ENCODE assay signal across 2 cellular contexts in genomic region chr7:138352570-138353461, GRCh38.
TF ChIP-seq lines count a peak whose summit lies in the region.

No MANE protein-coding gene starts in this region.

TF ChIP-seq in K562, 482 proteins besides CTCF, POLR2A, EP300 and RAD21 (continued from another document and continues in another):
- TF ChIP-seq KDM4B (IDR thresholded peaks at IDR 0.05; ENCODE audit: borderline replicate concordance in 2 of 2, low read depth in 1 of 2): peak in 1 of 2 experiments; percentile 78; a peak in 1 of 4 replicates
- TF ChIP-seq HDAC2 (IDR thresholded peaks at IDR 0.05): peak; percentile 94
- TF ChIP-seq SFPQ (IDR thresholded peaks at IDR 0.05; ENCODE audit: low read depth, low read length): no peak
- peak; percentile 67; the same call in 1 of the 2 replicates for TF ChIP-seq E2F1 (CRISPR knock-in tag; IDR thresholded peaks at IDR 0.05)
- TF ChIP-seq SRSF7 (optimal IDR thresholded peaks at IDR 0.05; ENCODE audit: low read depth, low read length): no peak
- no peak for TF ChIP-seq SREBF2 (CRISPR knock-in tag; IDR thresholded peaks at IDR 0.05)
- TF ChIP-seq CAMTA2 (CRISPR knock-in tag; conservative IDR thresholded peaks at IDR 0.05): no peak
- no peak; the same call in 1 of the 2 replicates for TF ChIP-seq ZNF239 (CRISPR knock-in tag; IDR thresholded peaks at IDR 0.05)
- TF ChIP-seq KHSRP (IDR thresholded peaks at IDR 0.05): peak; percentile 78; the same call in 1 of the 2 replicates
- TF ChIP-seq CBX2 (IDR thresholded peaks at IDR 0.05; ENCODE audit: insufficient read depth, low read length, poor library complexity, severe bottlenecking): no peak
- TF ChIP-seq GTF2A2 (tag; IDR thresholded peaks at IDR 0.05): no peak
- no peak for TF ChIP-seq MBD1 (CRISPR knock-in tag; IDR thresholded peaks at IDR 0.05)
- peak; percentile 97 for TF ChIP-seq PHB2 (IDR thresholded peaks at IDR 0.05; ENCODE audit: low read depth)
- peak; percentile 99 for TF ChIP-seq ETV5 (CRISPR knock-in tag; IDR thresholded peaks at IDR 0.05; ENCODE audit: low read depth)
- no peak for TF ChIP-seq ZKSCAN3 (CRISPR knock-in tag; IDR thresholded peaks at IDR 0.05)
- peak; percentile 99 for TF ChIP-seq CCNT2 (IDR thresholded peaks at IDR 0.05; ENCODE audit: borderline replicate concordance, extremely low read depth, insufficient read length, low read depth, low read length)
- peak; percentile 98 for TF ChIP-seq POLR2AphosphoS5 (IDR thresholded peaks at IDR 0.05; ENCODE audit: control insufficient read depth, insufficient read depth, low read depth, low read length)
- no peak for TF ChIP-seq TCFL5 (CRISPR knock-in tag; conservative IDR thresholded peaks at IDR 0.05)
- TF ChIP-seq JUND (IDR thresholded peaks at IDR 0.05; ENCODE audit: borderline replicate concordance, low read depth, low read length): peak; percentile 98
- TF ChIP-seq JUND (tag; IDR thresholded peaks at IDR 0.05; ENCODE audit: borderline replicate concordance, low read depth, low read length): peak; percentile 98; the same call in 2 of the 3 replicates
- no peak for TF ChIP-seq ZBTB17 (CRISPR knock-in tag; IDR thresholded peaks at IDR 0.05)
- peak; percentile 96 for TF ChIP-seq FOXM1 (IDR thresholded peaks at IDR 0.05; ENCODE audit: low read depth)
- TF ChIP-seq FOXM1 (CRISPR knock-in tag; IDR thresholded peaks at IDR 0.05; ENCODE audit: low read depth): no peak
- peak in 1 of 2 experiments; percentile 76; a peak in 1 of 4 replicates for TF ChIP-seq BCLAF1 (IDR thresholded peaks at IDR 0.05; ENCODE audit: borderline replicate concordance in 1 of 2, control insufficient read depth in 1 of 2, low read depth in 2 of 2, low read length in 1 of 2)
- TF ChIP-seq MEF2A (IDR thresholded peaks at IDR 0.05; ENCODE audit: control insufficient read depth, low read depth, low read length): peak; percentile 62
- TF ChIP-seq ZNF57 (CRISPR knock-in tag; IDR thresholded peaks at IDR 0.05): no peak
- peak; percentile 66; the same call in 1 of the 2 replicates for TF ChIP-seq MEF2D (tag; conservative IDR thresholded peaks at IDR 0.05; ENCODE audit: low read depth)
- peak; percentile 92 for TF ChIP-seq MECOM (CRISPR knock-in tag; IDR thresholded peaks at IDR 0.05)

TF ChIP-seq in HepG2, 621 proteins besides CTCF, POLR2A, EP300 and RAD21 (continued from another document and continues in another):
- TF ChIP-seq ZBTB33 (CRISPR knock-in tag; IDR thresholded peaks at IDR 0.05): peak; percentile 90
- TF ChIP-seq NRL (CRISPR knock-in tag; IDR thresholded peaks at IDR 0.05; ENCODE audit: borderline replicate concordance): peak; percentile 64; the same call in 1 of the 2 replicates
- no peak; the same call in 1 of the 2 replicates for TF ChIP-seq ZKSCAN1 (IDR thresholded peaks at IDR 0.05; ENCODE audit: low read length)
- no peak for TF ChIP-seq ZNF496 (CRISPR knock-in tag; IDR thresholded peaks at IDR 0.05; ENCODE audit: insufficient replicate concordance)
- TF ChIP-seq RBM39 (IDR thresholded peaks at IDR 0.05; ENCODE audit: low read depth, low read length, poor library complexity, severe bottlenecking): no peak
- TF ChIP-seq ZNF180 (CRISPR knock-in tag; IDR thresholded peaks at IDR 0.05; ENCODE audit: borderline replicate concordance, low read depth): no peak
- TF ChIP-seq ZBTB49 (CRISPR knock-in tag; IDR thresholded peaks at IDR 0.05; ENCODE audit: borderline replicate concordance): no peak
- TF ChIP-seq CENPX (CRISPR knock-in tag; IDR thresholded peaks at IDR 0.05): no peak
- TF ChIP-seq ZNF549 (CRISPR knock-in tag; IDR thresholded peaks at IDR 0.05): 0 out of 2 replicates have a peak, but pooled peaks have one; percentile 40
- no peak for TF ChIP-seq ZNF382 (CRISPR knock-in tag; IDR thresholded peaks at IDR 0.05; ENCODE audit: borderline replicate concordance)
- TF ChIP-seq MYNN (CRISPR knock-in tag; IDR thresholded peaks at IDR 0.05; ENCODE audit: low read depth): 0 out of 2 replicates have a peak, but pooled peaks have one; percentile 47
- peak; percentile 89 for TF ChIP-seq NR2F6 (IDR thresholded peaks at IDR 0.05)
- TF ChIP-seq NR2F6 (CRISPR knock-in tag; IDR thresholded peaks at IDR 0.05): peak; percentile 94
- TF ChIP-seq ZNF142 (CRISPR knock-in tag; IDR thresholded peaks at IDR 0.05): peak; percentile 82
- TF ChIP-seq PATZ1 (CRISPR knock-in tag; IDR thresholded peaks at IDR 0.05): peak; percentile 63
- no peak for TF ChIP-seq EEA1 (CRISPR knock-in tag; IDR thresholded peaks at IDR 0.05; ENCODE audit: borderline replicate concordance)
- TF ChIP-seq POLR2AphosphoS2 (IDR thresholded peaks at IDR 0.05; ENCODE audit: low read depth, low read length): no peak
- no peak for TF ChIP-seq ZNF260 (CRISPR knock-in tag; IDR thresholded peaks at IDR 0.05; ENCODE audit: borderline replicate concordance, low read depth)
- peak; percentile 60 for TF ChIP-seq SPEN (CRISPR knock-in tag; IDR thresholded peaks at IDR 0.05; ENCODE audit: low read depth)
- TF ChIP-seq SNAI1 (CRISPR knock-in tag; IDR thresholded peaks at IDR 0.05; ENCODE audit: borderline replicate concordance): no peak
- 0 out of 2 replicates have a peak, but pooled peaks have one; percentile 24 for TF ChIP-seq ZBTB14 (CRISPR knock-in tag; IDR thresholded peaks at IDR 0.05)
- TF ChIP-seq ZNF775 (CRISPR knock-in tag; IDR thresholded peaks at IDR 0.05; ENCODE audit: borderline replicate concordance): no peak
- TF ChIP-seq NCOR1 (IDR thresholded peaks at IDR 0.05; ENCODE audit: borderline replicate concordance, low read length): peak; percentile 58; the same call in 1 of the 2 replicates
- TF ChIP-seq UBTF (CRISPR knock-in tag; IDR thresholded peaks at IDR 0.05): peak; percentile 83
- TF ChIP-seq WIZ (CRISPR knock-in tag; IDR thresholded peaks at IDR 0.05): peak; percentile 41; the same call in 1 of the 2 replicates
- TF ChIP-seq DMTF1 (CRISPR knock-in tag; IDR thresholded peaks at IDR 0.05): no peak
